8 cellular contexts compared by ENCODE assay signal in the genomic region with DNA sequence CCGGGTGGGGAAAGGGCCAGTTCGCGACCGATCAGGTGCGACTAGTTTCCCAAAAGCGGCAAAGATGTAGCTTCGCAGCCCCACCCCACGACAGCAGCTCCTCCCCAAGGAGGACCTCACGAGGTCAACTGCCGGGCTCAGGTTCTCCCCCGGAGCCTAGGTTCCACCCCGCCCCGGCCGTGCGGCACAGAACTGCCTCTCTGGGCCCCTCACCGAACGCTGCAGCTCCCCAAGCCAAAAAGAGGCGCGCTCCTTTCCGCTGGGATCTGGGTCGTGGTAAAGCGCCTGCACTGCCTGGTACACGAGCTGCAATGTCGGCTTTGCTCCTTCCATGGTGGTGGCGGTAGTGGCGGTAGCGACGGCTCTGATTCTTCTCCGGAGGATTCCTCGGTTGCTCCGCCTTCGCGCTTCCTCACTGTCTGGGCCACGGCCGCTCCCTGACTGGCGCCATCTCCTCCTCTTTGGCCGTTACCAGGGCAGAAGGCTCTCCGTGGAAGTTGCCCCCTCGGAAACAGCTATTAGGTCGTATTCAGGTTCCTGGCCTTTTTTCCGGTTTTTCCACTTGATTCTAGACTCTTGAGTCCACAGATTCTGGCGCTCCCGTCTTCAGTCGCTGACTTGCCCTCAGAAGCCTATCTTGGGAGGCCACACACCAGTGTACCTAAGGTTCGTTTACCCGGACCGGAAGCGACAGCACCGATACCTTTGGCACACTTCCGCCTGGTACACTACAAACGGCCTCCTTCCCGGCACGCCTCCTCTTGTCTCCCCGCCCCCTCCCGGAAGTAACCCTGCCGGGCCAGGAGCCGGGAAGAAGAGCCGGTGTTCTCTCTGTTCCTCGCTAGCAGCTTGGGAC. TPM values are rescaled to one million over a fixed set of nuclear protein-coding genes. Genes with fewer than 3 reads are reported as not detected.
DNase-seq lines count a peak whose midpoint lies in the region; ATAC-seq, FAIRE-seq and TF ChIP-seq lines count a peak whose summit lies in the region.

TNPO3 (minus strand) TSS at position 674 of the 856 bp plus-strand sequence; CDS start at position 333, 341 bp downstream.

- no peak for TF ChIP-seq CTCF in D721Med (IDR thresholded peaks at IDR 0.05; ENCODE audit: insufficient read depth, missing control alignments)
- peak; percentile 16; the same call in 1 of the 2 replicates for TF ChIP-seq CTCF in OCI-LY3 (IDR thresholded peaks at IDR 0.05; ENCODE audit: low read depth, low read length)
- TF ChIP-seq CTCF in epithelial cell of esophagus (IDR thresholded peaks at IDR 0.05; ENCODE audit: insufficient read depth, low read depth, low read length, missing control alignments) = peak; percentile 20

- H3K4me3 ChIP-seq in OCI-LY3 (ENCODE audit: low read length) (peak within 1 kb of the TSS; percentile 82), epithelial cell of esophagus (ENCODE audit: low read length) (peak within 1 kb of the TSS; percentile 96), mononuclear cell (ENCODE audit: low read length) (peak within 1 kb of the TSS; percentile 80)

- peaks cover 19% of the 10 kb centered on the region for H4K20me1 ChIP-seq in OCI-LY3 (ENCODE audit: insufficient read depth, low read length)

- peak; percentile 90 for ATAC-seq in GM21447 (IDR thresholded peaks at IDR 0.05; ENCODE audit: unreplicated experiment)

- peak within 1 kb of the TSS; percentile 89 for H2AFZ ChIP-seq in OCI-LY3 (ENCODE audit: low read depth, low read length)

- DNase-seq in D721Med (ENCODE audit: insufficient read length, low spot score) (peak; percentile 92), HuH-7 (ENCODE audit: low spot score) (peak; percentile 90), activated T-cell treated with anti-CD3 and anti-CD28 coated beads for 1 hour (ENCODE audit: low read depth) (peak; percentile 86), epithelial cell of esophagus (ENCODE audit: low read depth) (peak; percentile 93)
- DNase-seq in stimulated activated CD8-positive, alpha-beta memory T cell treated with anti-CD3 and anti-CD28 coated beads, Interleukin-4, amount 100 ng/mL, for 1 hour (ENCODE audit: low read depth in 2 of 2, low spot score in 1 of 2) = peak; percentile 73 to 83

- H3K79me2 ChIP-seq in OCI-LY3 (ENCODE audit: low read length) = peaks cover 50% of the 10 kb centered on the region

- peaks cover 20% of the 10 kb centered on the region for H3K4me1 ChIP-seq in OCI-LY3 (ENCODE audit: low read length)
- H3K4me1 ChIP-seq in mononuclear cell (ENCODE audit: insufficient read depth, low read length) = peaks cover 43% of the 10 kb centered on the region

- H3K36me3 ChIP-seq in OCI-LY3 (replicated peaks; ENCODE audit: low read depth, low read length) = peaks cover 10% of the 10 kb centered on the region

- H3K4me2 ChIP-seq in OCI-LY3 (ENCODE audit: low read length) = peak within 1 kb of the TSS; percentile 100

- H3K27me3 ChIP-seq in OCI-LY3 (ENCODE audit: low read depth, low read length) (no peaks in the 10 kb centered on the region), mononuclear cell (ENCODE audit: insufficient read depth, low read length) (peaks cover 2% of the 10 kb centered on the region)

- peak within 1 kb of the TSS; percentile 87 for H3K27ac ChIP-seq in OCI-LY3 (ENCODE audit: low read length)

- no peak for FAIRE-seq in D721Med (lab: Jason Lieb, UNC)

- H3K9ac ChIP-seq in OCI-LY3 (ENCODE audit: low read length) = peak within 1 kb of the TSS; percentile 87

- H3K9me3 ChIP-seq in OCI-LY3 (ENCODE audit: insufficient read depth, low read length) (no peaks in the 10 kb centered on the region), mononuclear cell (ENCODE audit: low read depth, low read length) (no peaks in the 10 kb centered on the region)

RNA-seq across cellular contexts. Expression of gene TNPO3, which starts in this region (rescaled TPM):
- total RNA-seq in mononuclear cell = 26.8 TPM

Comparison
In these comparisons a context has a peak if more than half of its experiments do, and no peak if none do; other contexts are left out.
1. Peak in every context shown above with its lines: DNase-seq, ATAC-seq, H3K4me3 ChIP-seq and H3K27ac ChIP-seq.